Comparison of ENCODE assay signal across 9 cellular contexts in genomic region chr1:205939690-205940330, GRCh38. TPM values are rescaled to one million over a fixed set of nuclear protein-coding genes. Genes with fewer than 3 reads are reported as not detected.
A peak's percentile ranks its signal among the peaks of the same experiment; 100 is the strongest.
DNase-seq lines count a peak whose midpoint lies in the region; ATAC-seq and TF ChIP-seq lines count a peak whose summit lies in the region.
"Had no signal": no experiment of that assay in that cellular context is flagged by ENCODE, and none has a peak within 500 bp of the region (broad histone marks: within the 10 kb centered on the region; RNA-seq: fewer than 3 reads in every experiment).

No MANE protein-coding gene starts in this region.

- H3K4me1 ChIP-seq in esophagus muscularis mucosa = no peaks in the 10 kb centered on the region

- no peaks in the 10 kb centered on the region for H3K36me3 ChIP-seq in esophagus muscularis mucosa

- H3K27me3 ChIP-seq in esophagus muscularis mucosa = peaks cover 0 to 81% (median 0%) of the 10 kb centered on the region in 4 donors

- 52% methylated on average over 7 of the region's 7 CpGs for WGBS in esophagus muscularis mucosa

- DNase-seq in GM19240 (ENCODE audit: insufficient read length, low spot score) (peak; percentile 21), NCI-H1694 (lab: John Stamatoyannopoulos, UW) (peak; percentile 36), nephron progenitor cell (peak; percentile 33), esophagus muscularis mucosa (ENCODE audit: extremely low spot score) (no peak)
- no peak for DNase-seq in stimulated activated effector memory CD8-positive, alpha-beta T cell treated with anti-CD3 and anti-CD28 coated beads, Interleukin-12 subunit alpha, Interleukin-12 subunit beta, amount 100 ng/mL, for 72 hours (ENCODE audit: low spot score in 2 of 2)

- H3K4me3 Mint-ChIP-seq in nephron progenitor cell = no peak overlapping the region
- H3K4me3 Mint-ChIP-seq in stimulated activated effector memory CD8-positive, alpha-beta T cell treated with anti-CD3 and anti-CD28 coated beads, Interleukin-12 subunit alpha, Interleukin-12 subunit beta, amount 100 ng/mL, for 72 hours = no peak overlapping the region

- H3K4me3 ChIP-seq in WI38 (ENCODE audit: low read depth, low read length) (no peak overlapping the region), esophagus muscularis mucosa (no peak overlapping the region)

- H3K4me1 Mint-ChIP-seq in nephron progenitor cell = peaks cover 32% of the 10 kb centered on the region
- H3K4me1 Mint-ChIP-seq in stimulated activated effector memory CD8-positive, alpha-beta T cell treated with anti-CD3 and anti-CD28 coated beads, Interleukin-12 subunit alpha, Interleukin-12 subunit beta, amount 100 ng/mL, for 72 hours = no peaks in the 10 kb centered on the region

- H3K36me3 Mint-ChIP-seq in nephron progenitor cell (ENCODE audit: low read depth) = no peaks in the 10 kb centered on the region
- H3K36me3 Mint-ChIP-seq in stimulated activated effector memory CD8-positive, alpha-beta T cell treated with anti-CD3 and anti-CD28 coated beads, Interleukin-12 subunit alpha, Interleukin-12 subunit beta, amount 100 ng/mL, for 72 hours = no peaks in the 10 kb centered on the region

- H3K27ac ChIP-seq in esophagus muscularis mucosa (replicated peaks in 1 of 4) = no peak overlapping the region

- TF ChIP-seq EP300 in esophagus muscularis mucosa (IDR thresholded peaks at IDR 0.05) = no peak

- H3K27me3 Mint-ChIP-seq in nephron progenitor cell (ENCODE audit: low read depth, poor library complexity) = peaks cover 33% of the 10 kb centered on the region

- TF ChIP-seq CTCF in WI38 (IDR thresholded peaks at IDR 0.05; ENCODE audit: low read depth, low read length) (peak; percentile 5; the same call in 1 of the 2 replicates), nephron progenitor cell (IDR thresholded peaks at IDR 0.05) (peak; percentile 28), esophagus muscularis mucosa (IDR thresholded peaks at IDR 0.05) (no peak)

- no peak for ATAC-seq in stimulated activated effector memory CD8-positive, alpha-beta T cell treated with anti-CD3 and anti-CD28 coated beads, Interleukin-12 subunit alpha, Interleukin-12 subunit beta, amount 100 ng/mL, for 72 hours
- ATAC-seq in GM21381 (IDR thresholded peaks at IDR 0.05; ENCODE audit: unreplicated experiment) = no peak
- ATAC-seq in HG03095 (IDR thresholded peaks at IDR 0.05; ENCODE audit: unreplicated experiment) = no peak

- no peak for TF ChIP-seq POLR2A in esophagus muscularis mucosa (IDR thresholded peaks at IDR 0.05; ENCODE audit: low read depth)

- intact Hi-C loops in esophagus muscularis mucosa (cut with DNase I) = no loop called here

- no peaks in the 10 kb centered on the region for H3K9me3 Mint-ChIP-seq in nephron progenitor cell
- H3K9me3 Mint-ChIP-seq in stimulated activated effector memory CD8-positive, alpha-beta T cell treated with anti-CD3 and anti-CD28 coated beads, Interleukin-12 subunit alpha, Interleukin-12 subunit beta, amount 100 ng/mL, for 72 hours = no peaks in the 10 kb centered on the region

- H3K27ac Mint-ChIP-seq in nephron progenitor cell = no peak overlapping the region
- H3K27ac Mint-ChIP-seq in stimulated activated effector memory CD8-positive, alpha-beta T cell treated with anti-CD3 and anti-CD28 coated beads, Interleukin-12 subunit alpha, Interleukin-12 subunit beta, amount 100 ng/mL, for 72 hours = no peak overlapping the region

- no peaks in the 10 kb centered on the region for H3K9me3 ChIP-seq in esophagus muscularis mucosa

RNA-seq across cellular contexts. Expression of gene SLC26A9, which starts 3.4 kb away (rescaled TPM):
- total RNA-seq in esophagus muscularis mucosa = under 1 TPM in 1 of 4 donors, not detected in 3; under 0.01 TPM
- total RNA-seq: skeletal muscle tissue had no signal

Comparison
In these comparisons a context has a peak if more than half of its experiments do, and no peak if none do; other contexts are left out.
1. DNase-seq: peak in GM19240 (single experiment), NCI-H1694 (single experiment) and nephron progenitor cell (single experiment); none in stimulated activated effector memory CD8-positive, alpha-beta T cell treated with anti-CD3 and anti-CD28 coated beads, Interleukin-12 subunit alpha, Interleukin-12 subunit beta, amount 100 ng/mL, for 72 hours (0 of 2) and esophagus muscularis mucosa (single experiment).
2. CTCF ChIP-seq: peak in WI38 (single experiment) and nephron progenitor cell (single experiment); none in esophagus muscularis mucosa (0 of 3).